In the genomic region with DNA sequence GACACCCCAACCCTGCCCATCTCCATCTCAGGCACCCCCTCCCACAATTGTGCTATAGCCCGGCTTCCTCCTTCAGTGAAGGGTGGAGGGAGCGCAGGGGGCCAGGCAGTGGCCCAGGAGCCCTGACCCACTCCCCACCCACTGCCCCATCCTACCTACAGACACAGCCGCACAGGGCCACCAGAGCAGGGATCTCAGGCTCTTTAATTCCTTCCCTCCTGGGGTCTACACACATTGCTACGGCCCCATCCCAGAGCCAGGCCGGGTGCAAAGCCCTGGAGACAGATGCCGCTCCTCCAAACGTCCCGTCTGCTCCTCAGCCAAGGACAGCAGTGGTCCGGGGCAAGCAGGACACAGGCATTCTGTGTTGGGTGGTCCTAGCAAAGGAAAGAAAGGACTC, we compare ENCODE assay signal across 21 cellular contexts. TPM values are rescaled to one million over a fixed set of nuclear protein-coding genes. Genes with fewer than 3 reads are reported as not detected.
DNase-seq lines count a peak whose midpoint lies in the region; ATAC-seq, FAIRE-seq and TF ChIP-seq lines count a peak whose summit lies in the region.
"Had no signal": no experiment of that assay in that cellular context is flagged by ENCODE, and none has a peak within 500 bp of the region (broad histone marks: within the 10 kb centered on the region; RNA-seq: fewer than 3 reads in every experiment).

No MANE protein-coding gene starts in this region.

- CTCF ChIA-PET in HepG2 (lab: Yijun Ruan, JAX; ENCODE audit: low intra/inter-chr PET ratio, low total read pairs): no interaction called here

- peaks cover 5% of the 10 kb centered on the region for H3K4me1 Mint-ChIP-seq in neural progenitor cell
- H3K4me1 Mint-ChIP-seq in progenitor cell of endocrine pancreas (ENCODE audit: low read depth): peaks cover 10% of the 10 kb centered on the region

- no peak overlapping the region for H3K4me3 Mint-ChIP-seq in neural progenitor cell
- no peak overlapping the region for H3K4me3 Mint-ChIP-seq in progenitor cell of endocrine pancreas (ENCODE audit: low read depth)
- H3K4me3 Mint-ChIP-seq: CD8-positive, alpha-beta T cell had no signal

- H3K4me2 ChIP-seq in HepG2 (ENCODE audit: low read depth, low read length): peak overlapping the region; percentile 39; the same call in 1 of the 2 replicates
- no peak overlapping the region for H3K4me2 ChIP-seq in neural progenitor cell

- H3K27me3 ChIP-seq in HepG2 (ENCODE audit: control insufficient read depth in 1 of 2, insufficient read depth in 2 of 2, low read length in 2 of 2) (no peaks in the 10 kb centered on the region), right lobe of liver (no peaks in the 10 kb centered on the region), neural progenitor cell (no peaks in the 10 kb centered on the region), spleen (replicated peaks in 1 of 7) (peaks cover 0 to 3% (median 0%) of the 10 kb centered on the region in 7 donors)

- TF ChIP-seq CTCF in HepG2 (CRISPR knock-in tag; IDR thresholded peaks at IDR 0.05) (no peak), right lobe of liver (IDR thresholded peaks at IDR 0.05) (no peak), neural progenitor cell (IDR thresholded peaks at IDR 0.05) (no peak), progenitor cell of endocrine pancreas (IDR thresholded peaks at IDR 0.05; ENCODE audit: unreplicated experiment) (no peak), spleen (IDR thresholded peaks at IDR 0.05 in 8 of 11, conservative IDR thresholded peaks at IDR 0.05 in 3 of 11) (no peak)

- intact Hi-C loops in HepG2 (cut with micrococcal nuclease; ENCODE audit: unreplicated experiment) (no loop called here), right lobe of liver (cut with DNase I) (no loop called here), spleen (cut with DNase I; ENCODE audit: low total_unique reads) (no loop called here)

- TF ChIP-seq EP300 in HepG2 (IDR thresholded peaks at IDR 0.05; ENCODE audit: low read depth in 2 of 2, low read length in 2 of 2) (no peak), HepG2 (CRISPR knock-in tag; IDR thresholded peaks at IDR 0.05; ENCODE audit: borderline replicate concordance) (no peak)

- DNase-seq in HepG2 (ENCODE audit: low spot score) (no peak), right lobe of liver (no peak), neural progenitor cell (ENCODE audit: low spot score) (no peak), progenitor cell of endocrine pancreas (ENCODE audit: low spot score, unreplicated experiment) (no peak), spleen (peak; percentile 60), MV-4-11 (lab: John Stamatoyannopoulos, UW) (no peak), 8988T (no peak)
- DNase-seq in activated CD4-positive, alpha-beta T cell treated with anti-CD3 and anti-CD28 coated beads, Interleukin-2, amount 50 U/mL, for 48 hours: no peak
- DNase-seq: C1 segment of cervical spinal cord; Caco-2; CD8-positive, alpha-beta T cell; DMS 273 treated with DMSO at 0.1 percent for 48 hours; DMS79; EL; GDM1; GM23248; HCEC 1CT had no signal

- H3K9ac ChIP-seq in HepG2 (ENCODE audit: insufficient read depth, low read depth, low read length) (no peak overlapping the region), neural progenitor cell (no peak overlapping the region)
- H3K9ac ChIP-seq: GM23248 had no signal

- peaks cover 10% of the 10 kb centered on the region for H3K27me3 Mint-ChIP-seq in neural progenitor cell (ENCODE audit: insufficient read depth, low read depth)
- peaks cover 4% of the 10 kb centered on the region for H3K27me3 Mint-ChIP-seq in progenitor cell of endocrine pancreas

- in situ Hi-C loops in HepG2 (cut with HindIII; ENCODE audit: extremely low pct_ligation_motif_present, low pct_unique_long_range_greater_than_20kb): no loop called here

- H3K27ac Mint-ChIP-seq in neural progenitor cell: peak overlapping the region; percentile 47
- peak overlapping the region; percentile 21 for H3K27ac Mint-ChIP-seq in progenitor cell of endocrine pancreas
- H3K27ac Mint-ChIP-seq: CD8-positive, alpha-beta T cell had no signal

- H3K9me3 ChIP-seq in HepG2 (ENCODE audit: low read length): no peaks in the 10 kb centered on the region
- H3K9me3 ChIP-seq in right lobe of liver: no peaks in the 10 kb centered on the region
- no peaks in the 10 kb centered on the region for H3K9me3 ChIP-seq in neural progenitor cell (ENCODE audit: low read depth)
- H3K9me3 ChIP-seq in spleen: peaks cover 0 to 13% (median 1%) of the 10 kb centered on the region in 8 donors
- H3K9me3 ChIP-seq: Caco-2 had no signal

- H3K36me3 ChIP-seq in HepG2 (replicated peaks in 1 of 2; ENCODE audit: control insufficient read depth in 1 of 2, insufficient read depth in 2 of 2, low read length in 2 of 2) (no peaks in the 10 kb centered on the region), right lobe of liver (no peaks in the 10 kb centered on the region), neural progenitor cell (no peaks in the 10 kb centered on the region), spleen (no peaks in the 10 kb centered on the region)

- H3K4me3 ChIP-seq in HepG2 (replicated peaks in 1 of 3; ENCODE audit: insufficient read depth in 1 of 3, low read depth in 2 of 3, low read length in 3 of 3) (no peak overlapping the region), right lobe of liver (no peak overlapping the region), neural progenitor cell (no peak overlapping the region), spleen (no peak overlapping the region)
- H3K4me3 ChIP-seq: GM12878, GM23248 had no signal

- H2AFZ ChIP-seq in HepG2 (ENCODE audit: low read length) (no peak overlapping the region), neural progenitor cell (replicated peaks) (no peak overlapping the region)
- H2AFZ ChIP-seq: GM23248 had no signal

- POLR2A ChIA-PET in HepG2 (lab: Yijun Ruan, JAX): interaction anchor here (2.1 to 4.2 kb wide), 4 partner anchors 8 to 24 kb away, joined by 5 to 156 read pairs (median 42); a partner anchor contains a TSS

- H3K36me3 Mint-ChIP-seq in neural progenitor cell: no peaks in the 10 kb centered on the region
- H3K36me3 Mint-ChIP-seq in progenitor cell of endocrine pancreas (ENCODE audit: insufficient read depth): peaks cover 3% of the 10 kb centered on the region
- H3K36me3 Mint-ChIP-seq: CD8-positive, alpha-beta T cell had no signal

- H3K27ac ChIP-seq in HepG2 (ENCODE audit: extremely low read length, insufficient read depth, low read length) (peak overlapping the region; percentile 35), right lobe of liver (no peak overlapping the region), neural progenitor cell (no peak overlapping the region), spleen (no peak overlapping the region)
- H3K27ac ChIP-seq: GM23248 had no signal

- TF ChIP-seq POLR2A in HepG2 (IDR thresholded peaks at IDR 0.05; ENCODE audit: insufficient read depth in 1 of 2, low read depth in 2 of 2, low read length in 2 of 2) (no peak), right lobe of liver (IDR thresholded peaks at IDR 0.05) (no peak), spleen (IDR thresholded peaks at IDR 0.05) (no peak)

- no TSS peak for BruUV-seq in HepG2 (replicated peaks; lab: Mats Ljungman, UMichigan)

- no peak for FAIRE-seq in HepG2 (lab: Jason Lieb, UNC)
- FAIRE-seq: D721Med, GM12878, GM19239, H1 had no signal

- no peaks in the 10 kb centered on the region for H4K20me1 ChIP-seq in HepG2 (ENCODE audit: insufficient read depth, low read length)
- H4K20me1 ChIP-seq in neural progenitor cell (ENCODE audit: low read depth): no peaks in the 10 kb centered on the region

- no peaks in the 10 kb centered on the region for H3K79me2 ChIP-seq in HepG2 (ENCODE audit: insufficient read depth, low read length)
- no peaks in the 10 kb centered on the region for H3K79me2 ChIP-seq in neural progenitor cell (ENCODE audit: low read depth)

- ATAC-seq in HepG2 (no peak), right lobe of liver (no peak)
- ATAC-seq: CD8-positive, alpha-beta T cell; GM12878 had no signal

- peaks cover 30% of the 10 kb centered on the region for H3K9me3 Mint-ChIP-seq in neural progenitor cell
- H3K9me3 Mint-ChIP-seq in progenitor cell of endocrine pancreas (ENCODE audit: low read depth): peaks cover 14% of the 10 kb centered on the region

- H3K4me1 ChIP-seq in HepG2 (ENCODE audit: insufficient read depth, low read length): peaks cover 80% of the 10 kb centered on the region
- no peaks in the 10 kb centered on the region for H3K4me1 ChIP-seq in right lobe of liver
- H3K4me1 ChIP-seq in neural progenitor cell: no peaks in the 10 kb centered on the region
- peaks cover 0 to 7% (median 0%) of the 10 kb centered on the region in 6 donors for H3K4me1 ChIP-seq in spleen
- H3K4me1 ChIP-seq: Caco-2 had no signal

- no peaks in the 10 kb centered on the region for H3F3A ChIP-seq in neural progenitor cell (ENCODE audit: low read depth)

- 100% methylated on average over 3 of the region's 9 CpGs for WGBS in HepG2 (ENCODE audit: low lambda C conversion rate)
- 62% methylated on average over 3 of the region's 9 CpGs for WGBS in right lobe of liver (ENCODE audit: insufficient coverage, low coverage, low lambda C conversion rate, missing lambda C conversion rate)
- 65 to 80% (median 74%) methylated on average over 1 to 9 of the region's 9 CpGs for WGBS in spleen, 5 donors

- TF ChIP-seq RAD21 in HepG2 (CRISPR knock-in tag; IDR thresholded peaks at IDR 0.05): no peak

RNA-seq across cellular contexts. Expression of a gene that starts 12.8 kb away (rescaled TPM):
- total RNA-seq in HepG2 (2016; rRNA removed; fragmentation: Illumina TruSeq; extraction: Trizol) (357 and 435 TPM in 2 replicates), right lobe of liver (1 to 10 TPM in 2 of 6 experiments, under 1 TPM in 4; 0.33 to 3.9 (median 0.69) TPM), neural progenitor cell (ENCODE audit: low replicate concordance) (0.21 and 2.0 TPM in 2 replicates), progenitor cell of endocrine pancreas (35.7 and 36.5 TPM in 2 replicates), spleen (under 1 TPM in 1 of 7 donors, not detected in 6; 0.17 TPM)
- total RNA-seq in HepG2 (2016; cell fraction: cytosol; rRNA removed; fragmentation: Illumina TruSeq; extraction: Trizol; ENCODE audit: low read depth): 183 and 202 TPM in 2 replicates
- 332 and 447 TPM in 2 replicates for total RNA-seq in HepG2 (2016; cell fraction: insoluble cytoplasmic fraction; rRNA removed; fragmentation: Illumina TruSeq; extraction: Trizol)
- 386 and 448 TPM in 2 replicates for total RNA-seq in HepG2 (2016; cell fraction: membrane; rRNA removed; fragmentation: Illumina TruSeq; extraction: Trizol)
- 159 and 193 TPM in 2 replicates for total RNA-seq in HepG2 (2016; cell fraction: nucleus; rRNA removed; fragmentation: Illumina TruSeq; extraction: Trizol)
- polyA plus RNA-seq in HepG2 (2011; rRNA removed) (235 and 335 TPM in 2 replicates), spleen (under 1 TPM in 1 of 3 donors, not detected in 2; 0.09 TPM)
- polyA plus RNA-seq in HepG2 (2011; cell fraction: cytosol; rRNA removed): 239 and 294 TPM in 2 replicates
- 263 and 279 TPM in 2 replicates for polyA plus RNA-seq in HepG2 (2011; cell fraction: nucleus; rRNA removed)
- 173 and 253 TPM in 2 replicates for polyA plus RNA-seq in HepG2 (2012)
- polyA plus RNA-seq in HepG2 (2016; cell fraction: cytosol; fragmentation: Illumina TruSeq; extraction: Trizol; ENCODE audit: low read depth): 162 and 174 TPM in 2 replicates
- 322 and 341 TPM in 2 replicates for polyA plus RNA-seq in HepG2 (2016; cell fraction: insoluble cytoplasmic fraction; fragmentation: Illumina TruSeq; extraction: Trizol; ENCODE audit: low read depth)
- polyA plus RNA-seq in HepG2 (2016; cell fraction: membrane; fragmentation: Illumina TruSeq; extraction: Trizol; ENCODE audit: low read depth): 301 and 303 TPM in 2 replicates
- 275 and 284 TPM in 2 replicates for polyA plus RNA-seq in HepG2 (2016; cell fraction: nucleus; fragmentation: Illumina TruSeq; extraction: Trizol; ENCODE audit: insufficient read depth, low read depth)
- 22.4 and 433 TPM in 2 replicates for polyA minus RNA-seq in HepG2 (2011; rRNA and poly(A)+ RNA removed; ENCODE audit: low replicate concordance)
- polyA minus RNA-seq in HepG2 (2011; cell fraction: cytosol; rRNA and poly(A)+ RNA removed): 192 and 199 TPM in 2 replicates
- 54.5 and 60.7 TPM in 2 replicates for polyA minus RNA-seq in HepG2 (2011; cell fraction: nucleus; rRNA and poly(A)+ RNA removed)
- total RNA-seq: CD8-positive, alpha-beta T cell; GM23248 had no signal
- polyA plus RNA-seq: GM12878, GM23248 had no signal

RNA-seq across cellular contexts. Expression of a gene that starts 35.3 kb away (rescaled TPM):
- total RNA-seq in HepG2 (2016; rRNA removed; fragmentation: Illumina TruSeq; extraction: Trizol) (23.7 and 25.5 TPM in 2 replicates), right lobe of liver (10 to 100 TPM in 2 of 6 experiments, 1 to 10 TPM in 4; 5.6 to 14.0 (median 7.5) TPM), neural progenitor cell (ENCODE audit: low replicate concordance) (15.2 and 22.2 TPM in 2 replicates), progenitor cell of endocrine pancreas (19.1 and 19.2 TPM in 2 replicates), spleen (10 to 100 TPM; 17.5 to 32.0 (median 21.7) TPM)
- total RNA-seq in HepG2 (2016; cell fraction: cytosol; rRNA removed; fragmentation: Illumina TruSeq; extraction: Trizol; ENCODE audit: low read depth): 68.7 and 75.5 TPM in 2 replicates
- 21.1 and 24.5 TPM in 2 replicates for total RNA-seq in HepG2 (2016; cell fraction: insoluble cytoplasmic fraction; rRNA removed; fragmentation: Illumina TruSeq; extraction: Trizol)
- total RNA-seq in HepG2 (2016; cell fraction: membrane; rRNA removed; fragmentation: Illumina TruSeq; extraction: Trizol): 70.2 and 79.6 TPM in 2 replicates
- total RNA-seq in HepG2 (2016; cell fraction: nucleus; rRNA removed; fragmentation: Illumina TruSeq; extraction: Trizol): 9.8 and 13.2 TPM in 2 replicates
- polyA plus RNA-seq in HepG2 (2011; rRNA removed) (15.0 and 22.0 TPM in 2 replicates), spleen (10 to 100 TPM; 58.6 to 67.3 (median 59.6) TPM)
- 21.9 and 25.7 TPM in 2 replicates for polyA plus RNA-seq in HepG2 (2011; cell fraction: cytosol; rRNA removed)
- polyA plus RNA-seq in HepG2 (2011; cell fraction: nucleus; rRNA removed): 11.2 and 14.5 TPM in 2 replicates
- 8.9 and 11.1 TPM in 2 replicates for polyA plus RNA-seq in HepG2 (2012)
- 68.9 and 82.0 TPM in 2 replicates for polyA plus RNA-seq in HepG2 (2016; cell fraction: cytosol; fragmentation: Illumina TruSeq; extraction: Trizol; ENCODE audit: low read depth)
- 20.1 and 20.6 TPM in 2 replicates for polyA plus RNA-seq in HepG2 (2016; cell fraction: insoluble cytoplasmic fraction; fragmentation: Illumina TruSeq; extraction: Trizol; ENCODE audit: low read depth)
- 55.1 and 67.3 TPM in 2 replicates for polyA plus RNA-seq in HepG2 (2016; cell fraction: membrane; fragmentation: Illumina TruSeq; extraction: Trizol; ENCODE audit: low read depth)
- polyA plus RNA-seq in HepG2 (2016; cell fraction: nucleus; fragmentation: Illumina TruSeq; extraction: Trizol; ENCODE audit: insufficient read depth, low read depth): 15.0 and 20.6 TPM in 2 replicates
- 19.4 and 43.5 TPM in 2 replicates for polyA minus RNA-seq in HepG2 (2011; rRNA and poly(A)+ RNA removed; ENCODE audit: low replicate concordance)
- polyA minus RNA-seq in HepG2 (2011; cell fraction: cytosol; rRNA and poly(A)+ RNA removed): 6.7 and 9.8 TPM in 2 replicates
- polyA minus RNA-seq in HepG2 (2011; cell fraction: nucleus; rRNA and poly(A)+ RNA removed): 5.4 and 6.1 TPM in 2 replicates

RNA-seq across cellular contexts. Expression of a gene that starts 39.4 kb away (rescaled TPM):
- not detected in 2 replicates for total RNA-seq in HepG2 (2016; rRNA removed; fragmentation: Illumina TruSeq; extraction: Trizol)
- total RNA-seq in HepG2 (2016; cell fraction: cytosol; rRNA removed; fragmentation: Illumina TruSeq; extraction: Trizol; ENCODE audit: low read depth): not detected in 2 replicates
- total RNA-seq in HepG2 (2016; cell fraction: insoluble cytoplasmic fraction; rRNA removed; fragmentation: Illumina TruSeq; extraction: Trizol): not detected in 2 replicates
- total RNA-seq in HepG2 (2016; cell fraction: membrane; rRNA removed; fragmentation: Illumina TruSeq; extraction: Trizol): not detected in 2 replicates
- not detected in 2 replicates for total RNA-seq in HepG2 (2016; cell fraction: nucleus; rRNA removed; fragmentation: Illumina TruSeq; extraction: Trizol)
- 33.1 and 55.3 TPM in 2 replicates for polyA plus RNA-seq in HepG2 (2011; rRNA removed)
- polyA plus RNA-seq in HepG2 (2011; cell fraction: cytosol; rRNA removed): 25.3 and 25.4 TPM in 2 replicates
- polyA plus RNA-seq in HepG2 (2011; cell fraction: nucleus; rRNA removed): 294 and 322 TPM in 2 replicates
- polyA plus RNA-seq in HepG2 (2012): 32.4 and 45.3 TPM in 2 replicates
- 0.12 TPM in 1 of 2 replicates, not detected in the other for polyA plus RNA-seq in HepG2 (2016; cell fraction: cytosol; fragmentation: Illumina TruSeq; extraction: Trizol; ENCODE audit: low read depth)
- polyA plus RNA-seq in HepG2 (2016; cell fraction: insoluble cytoplasmic fraction; fragmentation: Illumina TruSeq; extraction: Trizol; ENCODE audit: low read depth): not detected in 2 replicates
- not detected in 2 replicates for polyA plus RNA-seq in HepG2 (2016; cell fraction: membrane; fragmentation: Illumina TruSeq; extraction: Trizol; ENCODE audit: low read depth)
- polyA plus RNA-seq in HepG2 (2016; cell fraction: nucleus; fragmentation: Illumina TruSeq; extraction: Trizol; ENCODE audit: insufficient read depth, low read depth): 1.2 TPM in 1 of 2 replicates, not detected in the other
- 0.91 and 21.5 TPM in 2 replicates for polyA minus RNA-seq in HepG2 (2011; rRNA and poly(A)+ RNA removed; ENCODE audit: low replicate concordance)
- polyA minus RNA-seq in HepG2 (2011; cell fraction: cytosol; rRNA and poly(A)+ RNA removed): 8.9 and 13.2 TPM in 2 replicates
- polyA minus RNA-seq in HepG2 (2011; cell fraction: nucleus; rRNA and poly(A)+ RNA removed): 42.2 and 53.6 TPM in 2 replicates
- under 1 TPM in 1 of 6 experiments, not detected in 5; 0.86 TPM for total RNA-seq in right lobe of liver
- 19.7 and 53.5 TPM in 2 replicates for total RNA-seq in neural progenitor cell (ENCODE audit: low replicate concordance)
- total RNA-seq in progenitor cell of endocrine pancreas: 5.4 and 6.1 TPM in 2 replicates
- total RNA-seq in spleen: 1 to 10 TPM in 2 of 7 donors, under 1 TPM in 1, not detected in 4; 0.73 to 1.2 (median 1.0) TPM
- polyA plus RNA-seq in spleen: under 1 TPM; 0.18 to 0.35 (median 0.22) TPM
- total RNA-seq: Caco-2, GM23248 had no signal
- polyA plus RNA-seq: GM23248 had no signal

RNA-seq across cellular contexts. Expression of a gene that starts 53.5 kb away (rescaled TPM):
- total RNA-seq in HepG2 (2016; rRNA removed; fragmentation: Illumina TruSeq; extraction: Trizol): 9.0 and 13.9 TPM in 2 replicates
- 5.6 and 6.3 TPM in 2 replicates for total RNA-seq in HepG2 (2016; cell fraction: cytosol; rRNA removed; fragmentation: Illumina TruSeq; extraction: Trizol; ENCODE audit: low read depth)
- 8.6 and 16.2 TPM in 2 replicates for total RNA-seq in HepG2 (2016; cell fraction: insoluble cytoplasmic fraction; rRNA removed; fragmentation: Illumina TruSeq; extraction: Trizol)
- 22.0 and 22.3 TPM in 2 replicates for total RNA-seq in HepG2 (2016; cell fraction: membrane; rRNA removed; fragmentation: Illumina TruSeq; extraction: Trizol)
- total RNA-seq in HepG2 (2016; cell fraction: nucleus; rRNA removed; fragmentation: Illumina TruSeq; extraction: Trizol): 11.0 and 18.5 TPM in 2 replicates
- polyA plus RNA-seq in HepG2 (2011; rRNA removed): 176 and 264 TPM in 2 replicates
- polyA plus RNA-seq in HepG2 (2011; cell fraction: cytosol; rRNA removed): 196 and 214 TPM in 2 replicates
- polyA plus RNA-seq in HepG2 (2011; cell fraction: nucleus; rRNA removed): 723 and 745 TPM in 2 replicates
- 356 and 405 TPM in 2 replicates for polyA plus RNA-seq in HepG2 (2012)
- polyA plus RNA-seq in HepG2 (2016; cell fraction: cytosol; fragmentation: Illumina TruSeq; extraction: Trizol; ENCODE audit: low read depth): 10.4 and 12.7 TPM in 2 replicates
- 19.8 and 27.0 TPM in 2 replicates for polyA plus RNA-seq in HepG2 (2016; cell fraction: insoluble cytoplasmic fraction; fragmentation: Illumina TruSeq; extraction: Trizol; ENCODE audit: low read depth)
- 35.0 and 35.9 TPM in 2 replicates for polyA plus RNA-seq in HepG2 (2016; cell fraction: membrane; fragmentation: Illumina TruSeq; extraction: Trizol; ENCODE audit: low read depth)
- polyA plus RNA-seq in HepG2 (2016; cell fraction: nucleus; fragmentation: Illumina TruSeq; extraction: Trizol; ENCODE audit: insufficient read depth, low read depth): 58.3 and 60.5 TPM in 2 replicates
- polyA minus RNA-seq in HepG2 (2011; rRNA and poly(A)+ RNA removed; ENCODE audit: low replicate concordance): 85.4 and 544 TPM in 2 replicates
- polyA minus RNA-seq in HepG2 (2011; cell fraction: cytosol; rRNA and poly(A)+ RNA removed): 145 and 181 TPM in 2 replicates
- polyA minus RNA-seq in HepG2 (2011; cell fraction: nucleus; rRNA and poly(A)+ RNA removed): 106 and 150 TPM in 2 replicates
- total RNA-seq in right lobe of liver: 1 to 10 TPM; 1.6 to 9.2 (median 2.9) TPM
- 94.1 and 191 TPM in 2 replicates for total RNA-seq in neural progenitor cell (ENCODE audit: low replicate concordance)
- 52.2 and 55.7 TPM in 2 replicates for total RNA-seq in progenitor cell of endocrine pancreas
- 10 to 100 TPM in 5 of 7 donors, 1 to 10 TPM in 2; 6.7 to 72.9 (median 14.7) TPM for total RNA-seq in spleen
- 1 to 10 TPM; 3.2 to 5.3 (median 3.2) TPM for polyA plus RNA-seq in spleen
